Comparison of ENCODE assay signal across 9 cellular contexts in genomic region chr5:132463808-132464154, GRCh38. TPM values are rescaled to one million over a fixed set of nuclear protein-coding genes. Genes with fewer than 3 reads are reported as not detected.
DNase-seq lines count a peak whose midpoint lies in the region; ATAC-seq, FAIRE-seq and TF ChIP-seq lines count a peak whose summit lies in the region.
"Had no signal": no experiment of that assay in that cellular context is flagged by ENCODE, and none has a peak within 500 bp of the region (broad histone marks: within the 10 kb centered on the region; RNA-seq: fewer than 3 reads in every experiment).

No MANE protein-coding gene starts in this region.

- peaks cover 16 to 99% (median 68%) of the 10 kb centered on the region in 12 donors for H3K4me1 ChIP-seq in heart left ventricle
- H3K4me1 ChIP-seq in K562 (replicated peaks in 1 of 2; ENCODE audit: control insufficient read depth in 2 of 2, insufficient read depth in 2 of 2, low read length in 2 of 2): peaks cover 41 to 43% of the 10 kb centered on the region in 2 experiments
- H3K4me1 ChIP-seq in mucosa of rectum (ENCODE audit: control insufficient read depth in 2 of 2, insufficient read depth in 2 of 2, low read length in 2 of 2): peaks cover 71 to 77% of the 10 kb centered on the region in 2 donors
- no peaks in the 10 kb centered on the region for H3K4me1 ChIP-seq in urinary bladder (ENCODE audit: insufficient read depth)

- no peaks in the 10 kb centered on the region for H4K20me1 ChIP-seq in K562 (replicated peaks; ENCODE audit: control insufficient read depth, insufficient read depth, low read length)

- no peak overlapping the region for H3K4me2 ChIP-seq in K562 (ENCODE audit: insufficient read depth, low read length)

- H3K4me3 ChIP-seq in heart left ventricle (peak overlapping the region in 4 of 12 donors; percentile 0 to 40 (median 18)), K562 (no peak overlapping the region), mucosa of rectum (ENCODE audit: low read length in 2 of 2) (peak overlapping the region; percentile 48 to 60), urinary bladder (ENCODE audit: low read depth, low read length) (no peak overlapping the region)
- H3K4me3 ChIP-seq: MG63 had no signal

- ATAC-seq in heart left ventricle: no peak
- no peak for ATAC-seq in left ventricle myocardium superior
- no peak for ATAC-seq in K562

- TF ChIP-seq POLR2A in heart left ventricle (IDR thresholded peaks at IDR 0.05): no peak
- no peak for TF ChIP-seq POLR2A in K562 (conservative IDR thresholded peaks at IDR 0.05)

- H3K9me3 ChIP-seq in heart left ventricle (peaks cover 0 to under 1% (median 0%) of the 10 kb centered on the region in 12 donors), K562 (replicated peaks; ENCODE audit: control insufficient read depth, insufficient read depth, low read depth, low read length) (no peaks in the 10 kb centered on the region), mucosa of rectum (ENCODE audit: control insufficient read depth in 2 of 2, low read length in 2 of 2) (no peaks in the 10 kb centered on the region)
- H3K9me3 ChIP-seq: MG63 had no signal

- TF ChIP-seq CTCF in heart left ventricle (IDR thresholded peaks at IDR 0.05): no peak
- no peak for TF ChIP-seq CTCF in K562 (IDR thresholded peaks at IDR 0.05 in 2 of 3, conservative IDR thresholded peaks at IDR 0.05 in 1 of 3; ENCODE audit: insufficient read depth in 2 of 3, low read depth in 1 of 3, low read length in 3 of 3)

- WGBS in heart left ventricle, 4 donors: 55 to 68% (median 64%) methylated on average over 5 of the region's 5 CpGs
- WGBS in K562 (ENCODE audit: insufficient coverage, low coverage, missing lambda C conversion rate): 44% methylated on average over 5 of the region's 5 CpGs
- WGBS in urinary bladder: 71% methylated on average over 5 of the region's 5 CpGs

- in situ Hi-C loops in K562 (cut with MboI): no loop called here

- POLR2A ChIA-PET in K562 (lab: Yijun Ruan, JAX): interaction anchor here (0.6 to 4.3 kb wide), 7 partner anchors 15 to 75 kb away, joined by 3 to 61 read pairs (median 5); partner anchors contain the start of gene IRF1

- H3K9me1 ChIP-seq in K562 (ENCODE audit: control insufficient read depth, insufficient read depth, low read length): no peaks in the 10 kb centered on the region

- CTCF ChIA-PET in K562 (lab: Yijun Ruan, JAX; ENCODE audit: low intra/inter-chr PET ratio): no interaction called here

- H3K36me3 ChIP-seq in heart left ventricle (peaks cover 0 to 17% (median 0%) of the 10 kb centered on the region in 9 donors), K562 (ENCODE audit: control insufficient read depth, insufficient read depth, low read length) (no peaks in the 10 kb centered on the region), mucosa of rectum (ENCODE audit: control insufficient read depth in 2 of 2, insufficient read depth in 2 of 2, low read length in 2 of 2) (peaks cover 0 to 7% of the 10 kb centered on the region in 2 donors), urinary bladder (ENCODE audit: insufficient read depth) (no peaks in the 10 kb centered on the region)

- no peaks in the 10 kb centered on the region for H3K27me3 ChIP-seq in heart left ventricle
- H3K27me3 ChIP-seq in K562 (ENCODE audit: control insufficient read depth in 2 of 2, insufficient read depth in 2 of 2, low read length in 2 of 2): no peaks in the 10 kb centered on the region
- H3K27me3 ChIP-seq in mucosa of rectum (ENCODE audit: control insufficient read depth in 2 of 2, insufficient read depth in 2 of 2, low read length in 2 of 2): no peaks in the 10 kb centered on the region
- H3K27me3 ChIP-seq: MG63 had no signal

- H3K9ac ChIP-seq in K562 (ENCODE audit: insufficient read depth in 1 of 2, low read depth in 2 of 2, low read length in 2 of 2) (peak overlapping the region in 1 of 2 experiments; percentile 23; a peak in 2 of 4 replicates), mucosa of rectum (ENCODE audit: low read depth in 1 of 2, low read length in 2 of 2) (peak overlapping the region; percentile 39 to 66)

- no TSS peak for BruUV-seq in K562 (replicated peaks; lab: Mats Ljungman, UMichigan)

- TF ChIP-seq RAD21 in K562 (CRISPR knock-in tag; conservative IDR thresholded peaks at IDR 0.05 in 1 of 2, IDR thresholded peaks at IDR 0.05 in 1 of 2): no peak

- FAIRE-seq in K562 (lab: Jason Lieb, UNC): no peak

- H2AFZ ChIP-seq in K562 (ENCODE audit: low read depth, low read length): no peak overlapping the region; the same call in 1 of the 2 replicates

- H3K79me2 ChIP-seq in K562 (ENCODE audit: control insufficient read depth, insufficient read depth, low read length): no peaks in the 10 kb centered on the region

- no peak for TF ChIP-seq EP300 in K562 (IDR thresholded peaks at IDR 0.05; ENCODE audit: low read length)

- DNase-seq in heart left ventricle (no peak), left ventricle myocardium superior (no peak), K562 (ENCODE audit: extremely low read depth in 1 of 4, low spot score in 3 of 4) (no peak), NCI-H1417 treated with DMSO at 0.1 percent for 48 hours (lab: John Stamatoyannopoulos, UW) (no peak), LoVo (ENCODE audit: low spot score) (no peak), HK-2 (ENCODE audit: unreplicated experiment) (no peak)
- DNase-seq: MG63 had no signal

- peak overlapping the region in 11 of 12 donors; percentile 31 to 92 (median 61) for H3K27ac ChIP-seq in heart left ventricle
- H3K27ac ChIP-seq in K562 (ENCODE audit: extremely low read depth, low read depth, low read length): no peak overlapping the region
- H3K27ac ChIP-seq in mucosa of rectum (ENCODE audit: low read depth in 2 of 2, low read length in 2 of 2): peak overlapping the region; percentile 58 to 90
- H3K27ac ChIP-seq in urinary bladder (ENCODE audit: low read depth): peak overlapping the region; percentile 3

- intact Hi-C loops in heart left ventricle (cut with DNase I) (loop anchor here in 2 of 10 donors (2.0 to 5.0 kb wide), 2 partner anchors 25 to 36 kb away; no protein-coding TSS in a partner anchor), left ventricle myocardium superior (cut with micrococcal nuclease) (no loop called here), K562 (cut with micrococcal nuclease) (no loop called here)

TF ChIP-seq in K562, 482 proteins besides CTCF, POLR2A, EP300 and RAD21:
- TF ChIP-seq CTBP1 (IDR thresholded peaks at IDR 0.05; ENCODE audit: borderline replicate concordance) (peak; percentile 52; the same call in 1 of the 2 replicates), MTA2 (IDR thresholded peaks at IDR 0.05; ENCODE audit: low read depth) (no peak), PHB (CRISPR knock-in tag; IDR thresholded peaks at IDR 0.05) (no peak)
TF ChIP-seq in K562: peak in this region for 1.

RNA-seq across cellular contexts. Expression of gene IRF1, which starts 26.8 kb away (rescaled TPM):
- total RNA-seq in heart left ventricle: 100 to 1,000 TPM in 1 of 9 donors, 10 to 100 TPM in 7, 1 to 10 TPM in 1; 9.2 to 190 (median 18.4) TPM
- polyA plus RNA-seq in heart left ventricle: 10 to 100 TPM in 1 of 2 donors, 1 to 10 TPM in 1; 7.5 to 12.2 TPM
- 12.6 TPM for total RNA-seq in left ventricle myocardium superior
- total RNA-seq in K562 (2011; cell fraction: chromatin; rRNA removed; ENCODE audit: low replicate concordance): 28.2 and 57.3 TPM in 2 replicates
- total RNA-seq in K562 (2011; cell fraction: nucleolus; rRNA removed): 33.9 and 37.9 TPM in 2 replicates
- total RNA-seq in K562 (2011; cell fraction: nucleoplasm; rRNA removed): 29.7 and 35.8 TPM in 2 replicates
- total RNA-seq in K562 (2014; rRNA removed): 3.0 and 4.4 TPM in 2 replicates
- total RNA-seq in K562 (2014; rRNA removed; fragmentation: Illumina TruSeq; extraction: Trizol): 4.4 and 6.1 TPM in 2 replicates
- total RNA-seq in K562 (2015; rRNA removed; fragmentation: Illumina TruSeq; extraction: Trizol): 7.4 and 8.2 TPM in 2 replicates
- total RNA-seq in K562 (2021): 10.6 and 12.3 TPM in 2 replicates
- 4.9 and 5.4 TPM in 2 replicates for polyA plus RNA-seq in K562 (2011; rRNA removed)
- 3.6 and 5.0 TPM in 2 replicates for polyA plus RNA-seq in K562 (2011; cell fraction: cytosol; rRNA removed)
- polyA plus RNA-seq in K562 (2011; cell fraction: nucleus; rRNA removed): 12.7 and 17.0 TPM in 2 replicates
- 7.0 and 22.7 TPM in 2 replicates for polyA plus RNA-seq in K562 (2012)
- 5.3 and 7.3 TPM in 2 replicates for polyA plus RNA-seq in K562 (2014; fragmentation: Illumina TruSeq; extraction: Trizol)
- 1 to 10 TPM; 1.1 to 1.3 TPM for polyA plus RNA-seq in K562 (2014; fragmentation: Nextera tagmentation; extraction: Ambion mirVana)
- 5.9 and 6.0 TPM in 2 replicates for polyA plus RNA-seq in K562 (2014; rRNA removed)
- 14.3 and 15.6 TPM in 2 replicates for polyA minus RNA-seq in K562 (2011; rRNA and poly(A)+ RNA removed)
- 4.2 and 9.4 TPM in 2 replicates for polyA minus RNA-seq in K562 (2011; cell fraction: cytosol; rRNA and poly(A)+ RNA removed)
- 19.7 and 23.8 TPM in 2 replicates for polyA minus RNA-seq in K562 (2011; cell fraction: nucleus; rRNA and poly(A)+ RNA removed)
- 16.4 TPM for total RNA-seq in urinary bladder
- 26.0 TPM for polyA plus RNA-seq in urinary bladder

Comparison
In these comparisons a context has a peak if more than half of its experiments do, and no peak if none do; other contexts are left out.
1. H3K4me3 ChIP-seq: peak in mucosa of rectum (2 of 2); none in K562 (single experiment) and urinary bladder (single experiment).